Comparison of ENCODE assay signal across 20 cellular contexts in genomic region chr12:80018119-80018518, GRCh38.
"Had no signal": no experiment of that assay in that cellular context is flagged by ENCODE, and none has a peak within 500 bp of the region (broad histone marks: within the 10 kb centered on the region; RNA-seq: fewer than 3 reads in every experiment).

No MANE protein-coding gene starts in this region.

- H3K27ac ChIP-seq: dorsolateral prefrontal cortex, neural progenitor cell, ovary, SJSA1, tibial nerve had no signal

- H3K36me3 Mint-ChIP-seq: neural progenitor cell; stimulated activated memory B cell treated with anti-CD40 and anti-IgM and Interleukin-4, amounts not matched to agents 10 μg/mL and 1 μg/mL and 100 μg/mL, for 72 hours; T-cell had no signal

- H3K4me1 ChIP-seq: neural progenitor cell, SJSA1 had no signal

- H3K36me3 ChIP-seq: neural progenitor cell, ovary, SJSA1, tibial nerve had no signal

- H3K4me1 Mint-ChIP-seq: endodermal cell; stimulated activated memory B cell treated with anti-CD40 and anti-IgM and Interleukin-4, amounts not matched to agents 10 μg/mL and 1 μg/mL and 100 μg/mL, for 72 hours; T-cell had no signal

- H3K9me3 ChIP-seq: ovary, SJSA1 had no signal

- H3K4me3 ChIP-seq: dorsolateral prefrontal cortex, neural progenitor cell, ovary, SJSA1, tibial nerve had no signal

- H3K9ac ChIP-seq: neural progenitor cell had no signal

- H3K4me2 ChIP-seq: neural progenitor cell had no signal

- H3K27me3 ChIP-seq: dorsolateral prefrontal cortex, neural progenitor cell, ovary, SJSA1, tibial nerve had no signal

- H2AFZ ChIP-seq: neural progenitor cell had no signal

- H3K4me3 Mint-ChIP-seq: endodermal cell; neural progenitor cell; stimulated activated memory B cell treated with anti-CD40 and anti-IgM and Interleukin-4, amounts not matched to agents 10 μg/mL and 1 μg/mL and 100 μg/mL, for 72 hours; T-cell had no signal

- H3K9me3 Mint-ChIP-seq: endodermal cell, neural progenitor cell had no signal

- H3K27ac Mint-ChIP-seq: endodermal cell; neural progenitor cell; stimulated activated memory B cell treated with anti-CD40 and anti-IgM and Interleukin-4, amounts not matched to agents 10 μg/mL and 1 μg/mL and 100 μg/mL, for 72 hours; T-cell had no signal

- ATAC-seq: activated CD4-positive, CD25-positive, alpha-beta regulatory T cell treated with anti-CD3 and anti-CD28 coated beads, Interleukin-2, amount 50 U/mL, for 24 hours; left ventricle myocardium superior; stimulated activated memory B cell treated with anti-CD40 and anti-IgM and Interleukin-4, amounts not matched to agents 10 μg/mL and 1 μg/mL and 100 μg/mL, for 72 hours; T-cell had no signal

- DNase-seq: activated CD4-positive, alpha-beta T cell treated with anti-CD3 and anti-CD28 coated beads, Interleukin-2, amount 50 U/mL, for 1 hour; activated naive CD4-positive, alpha-beta T cell treated with Interleukin-2 at 50 U/mL for 16 hours; activated T-cell treated with anti-CD3 and anti-CD28 coated beads for 4 hours; anterior cingulate cortex; dorsolateral prefrontal cortex; endodermal cell; hypothalamus; kidney; left ventricle myocardium superior; mesenchymal stem cell; ovary; stimulated activated CD4-positive, alpha-beta T cell treated with anti-CD3 and anti-CD28 coated beads, Interleukin-12 subunit alpha, Interleukin-12 subunit beta, amount 100 ng/mL, for 4 hours; stimulated activated CD4-positive, alpha-beta T cell treated with anti-CD3 and anti-CD28 coated beads, Interleukin-2, amount 100 ng/mL, for 24 hours; T-cell; T-helper 9 cell had no signal
